ENCODE assay signal across 1 cellular context in genomic region chr11:3824714-3825472, GRCh38.
TF ChIP-seq lines count a peak whose summit lies in the region.

No MANE protein-coding gene starts in this region.

TF ChIP-seq in GM12878, 131 proteins besides CTCF, POLR2A, EP300 and RAD21 (continued from another document):
- TF ChIP-seq ELK1 (IDR thresholded peaks at IDR 0.05; ENCODE audit: low read depth, low read length) = no peak
- TF ChIP-seq MXI1 (IDR thresholded peaks at IDR 0.05; ENCODE audit: low read depth, low read length) = no peak
- no peak for TF ChIP-seq WRNIP1 (IDR thresholded peaks at IDR 0.05; ENCODE audit: borderline replicate concordance, low read depth, low read length)
- TF ChIP-seq CHD2 (IDR thresholded peaks at IDR 0.05; ENCODE audit: borderline replicate concordance, low read depth, low read length) = no peak
- no peak for TF ChIP-seq STAT3 (IDR thresholded peaks at IDR 0.05; ENCODE audit: low read depth, low read length)
- TF ChIP-seq PRDM15 (CRISPR knock-in tag; IDR thresholded peaks at IDR 0.05) = no peak
- TF ChIP-seq HSF1 (IDR thresholded peaks at IDR 0.05; ENCODE audit: low read depth, low read length) = no peak
- no peak for TF ChIP-seq TCF3 (IDR thresholded peaks at IDR 0.05; ENCODE audit: borderline replicate concordance, insufficient read depth, low read depth, low read length)
- 0 out of 2 replicates have a peak, but pooled peaks have one; percentile 22 for TF ChIP-seq ATF7 (IDR thresholded peaks at IDR 0.05; ENCODE audit: low read depth)
- peak; percentile 2; the same call in 1 of the 2 replicates for TF ChIP-seq HCFC1 (IDR thresholded peaks at IDR 0.05; ENCODE audit: low read length)
- peak; percentile 44; the same call in 1 of the 2 replicates for TF ChIP-seq SMARCA5 (IDR thresholded peaks at IDR 0.05)
- TF ChIP-seq SREBF1 (IDR thresholded peaks at IDR 0.05; ENCODE audit: low read length) = no peak
- TF ChIP-seq POLR2AphosphoS5 (IDR thresholded peaks at IDR 0.05; ENCODE audit: low read length) = peak; percentile 15; the same call in 1 of the 2 replicates
- TF ChIP-seq IRF5 (IDR thresholded peaks at IDR 0.05; ENCODE audit: borderline replicate concordance) = no peak
- TF ChIP-seq YY1 (IDR thresholded peaks at IDR 0.05; ENCODE audit: low read depth, low read length) = peak; percentile 52; the same call in 1 of the 2 replicates
- no peak for TF ChIP-seq E2F4 (IDR thresholded peaks at IDR 0.05; ENCODE audit: low read depth, low read length)
- TF ChIP-seq PKNOX1 (IDR thresholded peaks at IDR 0.05) = no peak
- TF ChIP-seq SIX5 (IDR thresholded peaks at IDR 0.05; ENCODE audit: low read depth, low read length, severe bottlenecking) = no peak
- peak; percentile 70 for TF ChIP-seq SMC3 (IDR thresholded peaks at IDR 0.05; ENCODE audit: borderline replicate concordance, low read length)
- TF ChIP-seq ZNF207 (IDR thresholded peaks at IDR 0.05; ENCODE audit: borderline replicate concordance) = no peak
TF ChIP-seq in GM12878: peak in this region for 6.
